ENCODE assay signal across 31 cellular contexts in genomic region chr16:49716268-49716667, GRCh38.
"Had no signal": no experiment of that assay in that cellular context is flagged by ENCODE, and none has a peak within 500 bp of the region (broad histone marks: within the 10 kb centered on the region; RNA-seq: fewer than 3 reads in every experiment).

No MANE protein-coding gene starts in this region.

- ATAC-seq: activated CD8-positive, alpha-beta memory T cell treated with anti-CD3 and anti-CD28 coated beads, Interleukin-2, amount 10 ng/mL, durations not matched to agents 7 days and 5 days; activated naive CD8-positive, alpha-beta T cell treated with anti-CD3 and anti-CD28 coated beads, Interleukin-2, amount 50 U/mL, for 24 hours had no signal

- H3K27ac ChIP-seq: brain microvascular endothelial cell, PC-9, VCaP had no signal

- H3K4me1 Mint-ChIP-seq: activated CD4-positive, alpha-beta memory T cell treated with anti-CD3 and anti-CD28 coated beads, Interleukin-2, amount 10 ng/mL, durations not matched to agents 7 days and 5 days; activated CD8-positive, alpha-beta memory T cell treated with anti-CD3 and anti-CD28 coated beads, Interleukin-2, amount 10 ng/mL, durations not matched to agents 7 days and 5 days; activated naive CD4-positive, alpha-beta T cell treated with anti-CD3 and anti-CD28 coated beads, Interleukin-2, amount 10 ng/mL, durations not matched to agents 7 days and 5 days; activated naive CD8-positive, alpha-beta T cell treated with anti-CD3 and anti-CD28 coated beads, Interleukin-2, amount 50 U/mL, for 24 hours had no signal

- H3K9me3 Mint-ChIP-seq: activated CD4-positive, alpha-beta memory T cell treated with anti-CD3 and anti-CD28 coated beads, Interleukin-2, amount 10 ng/mL, durations not matched to agents 7 days and 5 days; activated naive CD4-positive, alpha-beta T cell treated with anti-CD3 and anti-CD28 coated beads, Interleukin-2, amount 10 ng/mL, durations not matched to agents 7 days and 5 days; activated naive CD8-positive, alpha-beta T cell treated with anti-CD3 and anti-CD28 coated beads, Interleukin-2, amount 50 U/mL, for 24 hours had no signal

- FAIRE-seq: RCC 7860 had no signal

- H3K27me3 ChIP-seq: brain microvascular endothelial cell had no signal

- H3K36me3 Mint-ChIP-seq: activated CD8-positive, alpha-beta memory T cell treated with anti-CD3 and anti-CD28 coated beads, Interleukin-2, amount 10 ng/mL, durations not matched to agents 7 days and 5 days; activated naive CD4-positive, alpha-beta T cell treated with anti-CD3 and anti-CD28 coated beads, Interleukin-2, amount 10 ng/mL, durations not matched to agents 7 days and 5 days; activated naive CD8-positive, alpha-beta T cell had no signal

- H3K4me2 ChIP-seq: PC-9 had no signal

- H2AFZ ChIP-seq: PC-9 had no signal

- H3K4me3 ChIP-seq: PC-9 had no signal

- H3K27me3 Mint-ChIP-seq: activated CD4-positive, alpha-beta memory T cell treated with anti-CD3 and anti-CD28 coated beads, Interleukin-2, amount 10 ng/mL, durations not matched to agents 7 days and 5 days; activated naive CD4-positive, alpha-beta T cell treated with anti-CD3 and anti-CD28 coated beads, Interleukin-2, amount 10 ng/mL, durations not matched to agents 7 days and 5 days; activated naive CD8-positive, alpha-beta T cell; activated naive CD8-positive, alpha-beta T cell treated with anti-CD3 and anti-CD28 coated beads, Interleukin-2, amount 50 U/mL, for 24 hours had no signal

- H3K4me3 Mint-ChIP-seq: activated CD4-positive, alpha-beta memory T cell treated with anti-CD3 and anti-CD28 coated beads, Interleukin-2, amount 10 ng/mL, durations not matched to agents 7 days and 5 days; activated CD8-positive, alpha-beta memory T cell treated with anti-CD3 and anti-CD28 coated beads, Interleukin-2, amount 10 ng/mL, durations not matched to agents 7 days and 5 days; activated naive CD4-positive, alpha-beta T cell treated with anti-CD3 and anti-CD28 coated beads, Interleukin-2, amount 10 ng/mL, durations not matched to agents 7 days and 5 days; activated naive CD8-positive, alpha-beta T cell; activated naive CD8-positive, alpha-beta T cell treated with anti-CD3 and anti-CD28 coated beads, Interleukin-2, amount 50 U/mL, for 24 hours had no signal

- DNase-seq: activated CD4-positive, alpha-beta memory T cell treated with anti-CD3 and anti-CD28 coated beads, Interleukin-2, amount 10 ng/mL, durations not matched to agents 7 days and 5 days; activated CD4-positive, alpha-beta T cell treated with anti-CD3 and anti-CD28 coated beads for 1 hour; activated CD4-positive, alpha-beta T cell treated with anti-CD3 and anti-CD28 coated beads for 48 hours; activated CD4-positive, CD25-positive, alpha-beta regulatory T cell; activated CD8-positive, alpha-beta memory T cell treated with anti-CD3 and anti-CD28 coated beads for 24 hours; activated CD8-positive, alpha-beta memory T cell treated with anti-CD3 and anti-CD28 coated beads, Interleukin-2, amount 10 ng/mL, durations not matched to agents 7 days and 5 days; activated CD8-positive, alpha-beta memory T cell treated with anti-CD3 and anti-CD28 coated beads, Interleukin-2, amount 50 U/mL, for 48 hours; activated effector memory CD4-positive, alpha-beta T cell treated with Interleukin-2 at 50 U/mL for 16 hours; activated naive CD4-positive, alpha-beta T cell treated with anti-CD3 and anti-CD28 coated beads, Interleukin-2, amount 10 ng/mL, durations not matched to agents 7 days and 5 days; activated naive CD8-positive, alpha-beta T cell treated with anti-CD3 and anti-CD28 coated beads, Interleukin-2, amount 50 U/mL, for 24 hours; activated T-cell treated with anti-CD3 and anti-CD28 coated beads, Interleukin-2, amount 50 U/mL, for 48 hours; anterior cingulate cortex; brain microvascular endothelial cell; central memory CD4-positive, alpha-beta T cell; Karpas-422; KBM-7; NCI-H1105; NCI-H1417 treated with DMSO at 0.1 percent for 48 hours; NCI-H1930; NCI-H2081 treated with DMSO at 0.1 percent for 48 hours; NCI-H345; NCI-H524 treated with DMSO at 0.1 percent for 48 hours; PC-9; Right ventricle myocardium superior; SW 1271; T-helper 1 cell; T-helper 2 cell; T-helper 9 cell had no signal

- H3K27ac Mint-ChIP-seq: activated CD4-positive, alpha-beta memory T cell treated with anti-CD3 and anti-CD28 coated beads, Interleukin-2, amount 10 ng/mL, durations not matched to agents 7 days and 5 days; activated CD8-positive, alpha-beta memory T cell treated with anti-CD3 and anti-CD28 coated beads, Interleukin-2, amount 10 ng/mL, durations not matched to agents 7 days and 5 days; activated naive CD4-positive, alpha-beta T cell treated with anti-CD3 and anti-CD28 coated beads, Interleukin-2, amount 10 ng/mL, durations not matched to agents 7 days and 5 days; activated naive CD8-positive, alpha-beta T cell; activated naive CD8-positive, alpha-beta T cell treated with anti-CD3 and anti-CD28 coated beads, Interleukin-2, amount 50 U/mL, for 24 hours had no signal

- H3K36me3 ChIP-seq: brain microvascular endothelial cell had no signal
